In genomic region chr17:36972186-36972686, GRCh38 we compare ENCODE assay signal across 1 cellular context.
TF ChIP-seq lines count a peak whose summit lies in the region.

No MANE protein-coding gene starts in this region.

TF ChIP-seq in WTC11, 78 proteins besides CTCF, POLR2A, EP300 and RAD21 (continued from another document):
- TF ChIP-seq ARID4B (CRISPR knock-in tag; IDR thresholded peaks at IDR 0.05; ENCODE audit: borderline replicate concordance) (no peak), JAZF1 (CRISPR knock-in tag; IDR thresholded peaks at IDR 0.05) (no peak), FOXJ3 (CRISPR knock-in tag; IDR thresholded peaks at IDR 0.05; ENCODE audit: borderline replicate concordance) (no peak), MYBL2 (CRISPR knock-in tag; IDR thresholded peaks at IDR 0.05) (no peak), CREM (CRISPR knock-in tag; IDR thresholded peaks at IDR 0.05) (no peak)
